ENCODE assay signal across 19 cellular contexts in the genomic region with DNA sequence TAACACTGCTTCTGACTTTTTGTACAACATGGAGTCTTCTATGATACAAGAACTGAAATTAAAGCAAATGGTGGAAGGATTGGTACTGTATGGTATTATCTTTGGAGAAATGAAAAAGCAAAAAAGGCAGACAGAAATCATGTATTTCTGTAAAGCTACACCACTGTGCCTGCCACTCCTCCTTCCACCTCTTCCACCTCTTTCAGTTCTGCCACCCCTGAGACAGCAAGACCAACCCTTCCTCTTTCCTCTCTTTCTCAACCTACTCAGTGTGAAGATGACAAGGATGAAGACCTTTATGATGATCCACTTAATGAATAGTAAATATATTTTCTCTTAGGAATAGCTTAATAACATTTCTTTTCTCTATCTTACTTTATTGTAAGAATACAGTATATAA. TPM values are rescaled to one million over a fixed set of nuclear protein-coding genes. Genes with fewer than 3 reads are reported as not detected.
DNase-seq lines count a peak whose midpoint lies in the region; ATAC-seq and TF ChIP-seq lines count a peak whose summit lies in the region.
"Had no signal": no experiment of that assay in that cellular context is flagged by ENCODE, and none has a peak within 500 bp of the region (broad histone marks: within the 10 kb centered on the region; RNA-seq: fewer than 3 reads in every experiment).

No MANE protein-coding gene starts in this region.

- 0 out of 2 replicates have a peak overlapping the region, but pooled peaks have one; percentile 12 for H3K9ac ChIP-seq in iPS-20b (ENCODE audit: low read depth, low read length)

- no peak for TF ChIP-seq CTCF in brain microvascular endothelial cell (IDR thresholded peaks at IDR 0.05; ENCODE audit: low read depth, low read length, missing control alignments)
- TF ChIP-seq CTCF in tibial nerve (IDR thresholded peaks at IDR 0.05): no peak
- TF ChIP-seq CTCF in upper lobe of left lung (IDR thresholded peaks at IDR 0.05): no peak

- H3K9me3 ChIP-seq in iPS-20b (ENCODE audit: insufficient read depth, low read depth, low read length) (peaks cover 14% of the 10 kb centered on the region; the same call in 1 of the 2 replicates), tibial nerve (no peaks in the 10 kb centered on the region), upper lobe of left lung (no peaks in the 10 kb centered on the region)

- H3K27me3 ChIP-seq in brain microvascular endothelial cell (replicated peaks) (no peaks in the 10 kb centered on the region), iPS-20b (ENCODE audit: insufficient read depth, low read length) (no peaks in the 10 kb centered on the region), tibial nerve (no peaks in the 10 kb centered on the region), upper lobe of left lung (no peaks in the 10 kb centered on the region)

- TF ChIP-seq EP300 in tibial nerve (IDR thresholded peaks at IDR 0.05): no peak
- no peak for TF ChIP-seq EP300 in upper lobe of left lung (IDR thresholded peaks at IDR 0.05)

- H3K27ac ChIP-seq in brain microvascular endothelial cell (peak overlapping the region; percentile 99), iPS-20b (ENCODE audit: low read length) (no peak overlapping the region), tibial nerve (peak overlapping the region in 3 of 4 donors; percentile 48 to 94 (median 89)), upper lobe of left lung (no peak overlapping the region)
- H3K27ac ChIP-seq: 22Rv1 had no signal

- H3K4me1 ChIP-seq in iPS-20b (ENCODE audit: insufficient read depth, low read length): peaks cover 20% of the 10 kb centered on the region; the same call in 1 of the 2 replicates
- peaks cover 0 to 42% (median 16%) of the 10 kb centered on the region in 4 donors for H3K4me1 ChIP-seq in tibial nerve
- peaks cover 0 to 11% (median 6%) of the 10 kb centered on the region in 4 donors for H3K4me1 ChIP-seq in upper lobe of left lung

- DNase-seq in SIG-M5 treated with dmso at 0.1 percent for 504 hours (lab: John Stamatoyannopoulos, UW; ENCODE audit: unreplicated experiment) (peak; percentile 14), SIG-M5 (lab: John Stamatoyannopoulos, UW) (no peak), brain microvascular endothelial cell (no peak), tibial nerve (ENCODE audit: low spot score in 2 of 2) (no peak), upper lobe of left lung (no peak)
- DNase-seq: activated naive CD4-positive, alpha-beta T cell treated with Interleukin-2 at 50 U/mL for 16 hours; CD4-positive, alpha-beta memory T cell; KG1; NCI-H1694 treated with DMSO at 0.1 percent for 48 hours; occipital lobe; T-cell had no signal

- TF ChIP-seq POLR2A in tibial nerve (IDR thresholded peaks at IDR 0.05) (no peak), upper lobe of left lung (IDR thresholded peaks at IDR 0.05) (no peak)

- no peaks in the 10 kb centered on the region for H3K36me3 ChIP-seq in brain microvascular endothelial cell (replicated peaks)
- peaks cover 6% of the 10 kb centered on the region; the same call in 1 of the 2 replicates for H3K36me3 ChIP-seq in iPS-20b (ENCODE audit: insufficient read depth, low read depth, low read length)
- H3K36me3 ChIP-seq in tibial nerve: no peaks in the 10 kb centered on the region
- H3K36me3 ChIP-seq in upper lobe of left lung: no peaks in the 10 kb centered on the region

- in situ Hi-C loops in brain microvascular endothelial cell (cut with HindIII; ENCODE audit: low pct_ligation_motif_present, low sequenced_read_pairs): no loop called here

- H3K4me3 ChIP-seq in brain microvascular endothelial cell (ENCODE audit: low read depth, low read length): no peak overlapping the region
- H3K4me3 ChIP-seq in iPS-20b (ENCODE audit: low read length): no peak overlapping the region
- no peak overlapping the region for H3K4me3 ChIP-seq in tibial nerve
- no peak overlapping the region for H3K4me3 ChIP-seq in upper lobe of left lung

- ATAC-seq in upper lobe of left lung (ENCODE audit: low FRiP score in 2 of 2) (no peak), GM18502 (IDR thresholded peaks at IDR 0.05; ENCODE audit: poor library complexity, unreplicated experiment) (no peak), HG03442 (IDR thresholded peaks at IDR 0.05; ENCODE audit: unreplicated experiment) (no peak)
- ATAC-seq: activated CD4-positive, CD25-positive, alpha-beta regulatory T cell treated with anti-CD3 and anti-CD28 coated beads, Interleukin-2, amount 50 U/mL, for 24 hours; HCT116; stimulated activated effector memory CD8-positive, alpha-beta T cell treated with anti-CD3 and anti-CD28 coated beads, Interleukin-12 subunit alpha, Interleukin-12 subunit beta, amount 100 ng/mL, for 72 hours had no signal

RNA-seq across cellular contexts. Expression of a gene that starts 57.0 kb away (rescaled TPM):
- total RNA-seq in tibial nerve (10 to 100 TPM in 2 of 4 donors, 1 to 10 TPM in 2; 4.5 to 12.6 (median 8.7) TPM), upper lobe of left lung (1 to 10 TPM; 2.4 to 9.9 (median 4.5) TPM)
- total RNA-seq: NCI-H460 had no signal

Comparison
In these comparisons a context has a peak if more than half of its experiments do, and no peak if none do; other contexts are left out.
1. H3K27ac ChIP-seq: peak in brain microvascular endothelial cell (single experiment) and tibial nerve (3 of 4); none in iPS-20b (single experiment) and upper lobe of left lung (0 of 4).